In genomic region chr10:71815515-71816130, GRCh38 we compare ENCODE assay signal across 1 cellular context.
TF ChIP-seq lines count a peak whose summit lies in the region.

No MANE protein-coding gene starts in this region.

TF ChIP-seq in IMR-90, 13 proteins besides CTCF, POLR2A, EP300 and RAD21 (continued from another document):
- TF ChIP-seq CHD1 (IDR thresholded peaks at IDR 0.05; ENCODE audit: low read depth, low read length) = no peak
- TF ChIP-seq MAZ (IDR thresholded peaks at IDR 0.05; ENCODE audit: borderline replicate concordance, low read depth, low read length) = no peak
- no peak for TF ChIP-seq ELK1 (IDR thresholded peaks at IDR 0.05; ENCODE audit: borderline replicate concordance, low read depth, low read length)
- TF ChIP-seq MAFK (IDR thresholded peaks at IDR 0.05; ENCODE audit: low read depth, low read length) = no peak
